In the genomic region with DNA sequence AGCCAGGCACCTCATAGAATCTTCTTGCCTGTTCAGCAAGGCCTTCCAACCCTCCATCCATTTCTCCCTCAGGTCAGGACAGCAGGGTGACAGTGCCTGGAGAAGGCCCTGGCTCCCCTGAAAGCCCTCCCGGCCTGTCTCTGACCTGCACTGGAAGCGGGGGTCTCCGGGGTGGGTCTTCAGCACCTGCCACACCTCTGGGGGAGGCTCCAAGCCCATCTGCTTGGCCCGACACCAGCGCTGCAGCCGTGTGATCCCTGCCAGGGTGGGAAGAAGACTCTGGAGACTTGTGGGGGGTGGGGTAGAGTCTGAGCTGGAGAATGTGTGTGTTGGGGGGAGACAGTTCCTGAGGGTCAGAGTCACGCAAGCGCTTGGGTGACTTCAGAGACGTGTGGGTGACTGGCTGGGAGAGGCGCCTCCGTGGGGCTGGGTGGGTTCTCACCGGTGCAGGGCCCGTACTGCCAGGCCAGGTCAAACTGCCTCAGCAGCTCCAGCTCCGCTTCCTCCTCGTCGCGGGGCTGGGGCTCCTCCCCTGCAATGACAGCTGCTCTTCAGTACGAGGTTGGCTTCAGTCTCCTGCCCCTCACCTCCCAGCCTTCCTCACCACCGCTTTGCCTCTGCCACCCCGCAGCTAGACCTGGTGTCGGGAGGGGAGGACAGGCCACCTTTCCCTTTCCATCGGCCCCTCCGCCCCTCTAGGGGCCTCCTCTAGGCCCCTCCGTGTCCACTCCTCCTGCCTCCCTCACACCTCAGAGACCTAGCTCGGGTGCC, we compare ENCODE assay signal across 7 cellular contexts. TPM values are rescaled to one million over a fixed set of nuclear protein-coding genes. Genes with fewer than 3 reads are reported as not detected.
DNase-seq lines count a peak whose midpoint lies in the region; ATAC-seq, FAIRE-seq and TF ChIP-seq lines count a peak whose summit lies in the region.

No MANE protein-coding gene starts in this region.

- ATAC-seq in HCT116 (peak; percentile 4), HG03469 (IDR thresholded peaks at IDR 0.05; ENCODE audit: unreplicated experiment) (no peak)
- ATAC-seq in activated naive CD8-positive, alpha-beta T cell treated with anti-CD3 and anti-CD28 coated beads, Interleukin-2, amount 10 ng/mL, durations not matched to agents 7 days and 5 days (ENCODE audit: low read depth): peak; percentile 60

- DNase-seq in GM12892 (ENCODE audit: insufficient read length) (no peak), HCT116 (ENCODE audit: low read depth, low spot score) (no peak), NCI-H2196 treated with DMSO at 0.1 percent for 48 hours (lab: John Stamatoyannopoulos, UW; ENCODE audit: unreplicated experiment) (peak; percentile 71), iPS DF 6.9 (ENCODE audit: low read depth, low spot score) (no peak), spleen (peak; percentile 96)
- no peak for DNase-seq in activated naive CD8-positive, alpha-beta T cell treated with anti-CD3 and anti-CD28 coated beads, Interleukin-2, amount 10 ng/mL, durations not matched to agents 7 days and 5 days

- RAD21 ChIA-PET in HCT116 (lab: Charles Lee; ENCODE audit: low non-redundant PET in 1 of 2, low total read pairs in 2 of 2, uncharacterized antibody in 2 of 2, unreplicated experiment in 2 of 2): interaction anchor here (1.6 to 6.0 kb wide), 3 partner anchors 21 to 29 kb away, joined by 7 to 76 read pairs (median 20); partner anchors contain the start of gene CLCF1 (in 1 of the 2)

- H3K27ac ChIP-seq in HCT116 (ENCODE audit: low read depth, low read length) (peak overlapping the region; percentile 95), iPS DF 6.9 (ENCODE audit: low read length) (no peak overlapping the region), spleen (peak overlapping the region; percentile 90 to 100 (median 100))

- no peak for FAIRE-seq in GM12892 (lab: Jason Lieb, UNC)

- intact Hi-C loops in HCT116 (cut with micrococcal nuclease) (loop anchor here (5.0 kb wide), 1 partner anchor 115 kb away; the partner anchor contains the start of gene TMEM134), spleen (cut with DNase I; ENCODE audit: low total_unique reads) (no loop called here)

- TF ChIP-seq RAD21 in HCT116 (IDR thresholded peaks at IDR 0.05; ENCODE audit: low read depth): no peak

- no peaks in the 10 kb centered on the region for H3K36me3 ChIP-seq in HCT116 (ENCODE audit: control insufficient read depth in 1 of 2, insufficient read depth in 2 of 2, low read length in 2 of 2)
- no peaks in the 10 kb centered on the region for H3K36me3 ChIP-seq in iPS DF 6.9 (ENCODE audit: control insufficient read depth, insufficient read depth, low read length)
- H3K36me3 ChIP-seq in spleen: peaks cover 0 to 11% (median 0%) of the 10 kb centered on the region in 6 donors

- peaks cover 10% of the 10 kb centered on the region; the same call in 1 of the 2 replicates for H3K79me2 ChIP-seq in HCT116 (ENCODE audit: insufficient read depth, low read length)

- no peaks in the 10 kb centered on the region for H3K9me3 Mint-ChIP-seq in activated naive CD8-positive, alpha-beta T cell treated with anti-CD3 and anti-CD28 coated beads, Interleukin-2, amount 10 ng/mL, durations not matched to agents 7 days and 5 days

- H3K9ac ChIP-seq in HCT116 (ENCODE audit: low read length): peak overlapping the region; percentile 84

- CTCF ChIA-PET in HCT116 (lab: Charles Lee): interaction anchor here (0.6 to 16.6 kb wide), 7 partner anchors 7 to 185 kb away, joined by 4 to 456 read pairs (median 9); partner anchors contain the start of genes CLCF1 and PPP1CA

- TF ChIP-seq CTCF in HCT116 (IDR thresholded peaks at IDR 0.05 in 2 of 3, conservative IDR thresholded peaks at IDR 0.05 in 1 of 3; ENCODE audit: borderline replicate concordance in 1 of 3, insufficient read depth in 1 of 3, low read depth in 2 of 3, low read length in 2 of 3) (no peak), spleen (IDR thresholded peaks at IDR 0.05 in 8 of 11, conservative IDR thresholded peaks at IDR 0.05 in 3 of 11) (no peak)

- H3K4me3 Mint-ChIP-seq in activated naive CD8-positive, alpha-beta T cell treated with anti-CD3 and anti-CD28 coated beads, Interleukin-2, amount 10 ng/mL, durations not matched to agents 7 days and 5 days: peak overlapping the region; percentile 98

- peak overlapping the region; percentile 93 for H3K4me2 ChIP-seq in HCT116 (ENCODE audit: low read length)

- TF ChIP-seq POLR2A in GM12892 (IDR thresholded peaks at IDR 0.05; ENCODE audit: low read depth, low read length): peak; percentile 72; the same call in 1 of the 2 replicates
- no peak for TF ChIP-seq POLR2A in HCT116 (IDR thresholded peaks at IDR 0.05; ENCODE audit: borderline replicate concordance, extremely low read depth, insufficient read depth, insufficient read length)
- no peak for TF ChIP-seq POLR2A in spleen (IDR thresholded peaks at IDR 0.05)

- TSS peak; percentile 81 for BruUV-seq in HCT116 (replicated peaks; lab: Mats Ljungman, UMichigan)

- H3K4me3 ChIP-seq in HCT116 (replicated peaks in 1 of 2; ENCODE audit: low read depth in 1 of 2, low read length in 2 of 2) (peak overlapping the region; percentile 79 to 86), iPS DF 6.9 (ENCODE audit: low read length) (peak overlapping the region; percentile 68; the same call in 1 of the 2 replicates), spleen (peak overlapping the region; percentile 33 to 78 (median 66))

- no peaks in the 10 kb centered on the region for H3K27me3 Mint-ChIP-seq in activated naive CD8-positive, alpha-beta T cell treated with anti-CD3 and anti-CD28 coated beads, Interleukin-2, amount 10 ng/mL, durations not matched to agents 7 days and 5 days

- no peaks in the 10 kb centered on the region for H3K9me3 ChIP-seq in HCT116 (ENCODE audit: control insufficient read depth in 1 of 2, insufficient read depth in 1 of 2, low read depth in 1 of 2, low read length in 2 of 2)
- H3K9me3 ChIP-seq in iPS DF 6.9 (ENCODE audit: control insufficient read depth, insufficient read depth, low read length): no peaks in the 10 kb centered on the region
- no peaks in the 10 kb centered on the region for H3K9me3 ChIP-seq in spleen

- H3K27ac Mint-ChIP-seq in activated naive CD8-positive, alpha-beta T cell treated with anti-CD3 and anti-CD28 coated beads, Interleukin-2, amount 10 ng/mL, durations not matched to agents 7 days and 5 days: peak overlapping the region; percentile 100

- H3K4me1 ChIP-seq in HCT116 (ENCODE audit: control insufficient read depth in 1 of 2, insufficient read depth in 2 of 2, low read length in 2 of 2) (peaks cover 47 to 80% of the 10 kb centered on the region in 2 experiments), iPS DF 6.9 (ENCODE audit: control insufficient read depth, insufficient read depth, low read length) (peaks cover 8% of the 10 kb centered on the region; the same call in 1 of the 2 replicates), spleen (peaks cover 80 to 97% (median 93%) of the 10 kb centered on the region in 6 donors)

- POLR2A ChIA-PET in HCT116 (lab: Charles Lee): interaction anchor here (0.9 to 8.1 kb wide), 5 partner anchors 7 to 50 kb away, joined by 3 to 210 read pairs (median 3); partner anchors contain the start of genes CLCF1 and RAD9A
- POLR2A ChIA-PET in activated naive CD8-positive, alpha-beta T cell treated with anti-CD3 and anti-CD28 coated beads, Interleukin-2, amount 10 ng/mL, durations not matched to agents 7 days and 5 days (lab: Charles Lee): interaction anchor here (0.6 to 4.8 kb wide), 36 partner anchors 8 to 223 kb away, joined by 3 to 42 read pairs (median 6); partner anchors contain the start of genes AIP, ANKRD13D, CLCF1 and GRK2

- no CpG with 5 or more reads among the region's 25 CpGs for WGBS in iPS DF 6.9 (ENCODE audit: insufficient coverage, insufficient read length)
- 10 to 23% (median 13%) methylated on average over 14 to 25 of the region's 25 CpGs for WGBS in spleen, 5 donors

- no peak overlapping the region for H2AFZ ChIP-seq in HCT116 (ENCODE audit: low read depth, low read length, poor library complexity, severe bottlenecking)

- H3K9me2 ChIP-seq in HCT116 (ENCODE audit: insufficient read depth): no peaks in the 10 kb centered on the region

- no peaks in the 10 kb centered on the region for H4K20me1 ChIP-seq in HCT116 (ENCODE audit: insufficient read depth)

- H3K27me3 ChIP-seq in HCT116 (ENCODE audit: insufficient read depth, low read length) (no peaks in the 10 kb centered on the region), iPS DF 6.9 (ENCODE audit: control insufficient read depth, insufficient read depth, low read length) (no peaks in the 10 kb centered on the region), spleen (replicated peaks in 1 of 7) (no peaks in the 10 kb centered on the region)

- H3K4me1 Mint-ChIP-seq in activated naive CD8-positive, alpha-beta T cell treated with anti-CD3 and anti-CD28 coated beads, Interleukin-2, amount 10 ng/mL, durations not matched to agents 7 days and 5 days: peaks cover 29% of the 10 kb centered on the region

- peaks cover 4% of the 10 kb centered on the region for H3K36me3 Mint-ChIP-seq in activated naive CD8-positive, alpha-beta T cell treated with anti-CD3 and anti-CD28 coated beads, Interleukin-2, amount 10 ng/mL, durations not matched to agents 7 days and 5 days

RNA-seq across cellular contexts. Expression of gene POLD4, which starts 0.6 kb away (rescaled TPM):
- 75.6 TPM for polyA plus RNA-seq in GM12892 (2012; ENCODE audit: missing spikeins)
- total RNA-seq in HCT116 (2021; ENCODE audit: unreplicated experiment) (44.2 TPM), spleen (100 to 1,000 TPM in 4 of 7 donors, 10 to 100 TPM in 3; 81.4 to 159 (median 103) TPM)
- polyA plus RNA-seq in HCT116 (2012): 101 and 113 TPM in 2 replicates
- total RNA-seq in activated naive CD8-positive, alpha-beta T cell treated with anti-CD3 and anti-CD28 coated beads, Interleukin-2, amount 10 ng/mL, durations not matched to agents 7 days and 5 days: 10 to 100 TPM; 73.2 to 78.2 TPM
- 100 to 1,000 TPM; 267 to 290 (median 279) TPM for polyA plus RNA-seq in spleen

RNA-seq across cellular contexts. Expression of gene CLCF1, which starts 20.7 kb away (rescaled TPM):
- 0.95 TPM for polyA plus RNA-seq in GM12892 (2012; ENCODE audit: missing spikeins)
- total RNA-seq in HCT116 (2021; ENCODE audit: unreplicated experiment): 12.2 TPM
- 18.3 and 20.2 TPM in 2 replicates for polyA plus RNA-seq in HCT116 (2012)
- total RNA-seq in activated naive CD8-positive, alpha-beta T cell treated with anti-CD3 and anti-CD28 coated beads, Interleukin-2, amount 10 ng/mL, durations not matched to agents 7 days and 5 days: 1 to 10 TPM; 4.3 to 4.7 TPM
- 10 to 100 TPM in 2 of 7 donors, 1 to 10 TPM in 5; 4.3 to 13.7 (median 6.7) TPM for total RNA-seq in spleen
- 1 to 10 TPM; 6.0 to 9.3 (median 9.0) TPM for polyA plus RNA-seq in spleen

RNA-seq across cellular contexts. Expression of gene RAD9A, which starts 39.1 kb away (rescaled TPM):
- 15.3 TPM for polyA plus RNA-seq in GM12892 (2012; ENCODE audit: missing spikeins)
- 49.8 TPM for total RNA-seq in HCT116 (2021; ENCODE audit: unreplicated experiment)
- 26.5 and 29.8 TPM in 2 replicates for polyA plus RNA-seq in HCT116 (2012)
- 10 to 100 TPM; 65.3 to 67.1 TPM for total RNA-seq in activated naive CD8-positive, alpha-beta T cell treated with anti-CD3 and anti-CD28 coated beads, Interleukin-2, amount 10 ng/mL, durations not matched to agents 7 days and 5 days
- 10 to 100 TPM; 21.6 to 37.5 (median 29.7) TPM for total RNA-seq in spleen
- 10 to 100 TPM; 18.2 to 44.8 (median 37.1) TPM for polyA plus RNA-seq in spleen

RNA-seq across cellular contexts. Expression of gene PPP1CA, which starts 48.9 kb away (rescaled TPM):
- 152 TPM for polyA plus RNA-seq in GM12892 (2012; ENCODE audit: missing spikeins)
- total RNA-seq in HCT116 (2021; ENCODE audit: unreplicated experiment) (238 TPM), spleen (100 to 1,000 TPM; 147 to 192 (median 157) TPM)
- 226 and 254 TPM in 2 replicates for polyA plus RNA-seq in HCT116 (2012)
- total RNA-seq in activated naive CD8-positive, alpha-beta T cell treated with anti-CD3 and anti-CD28 coated beads, Interleukin-2, amount 10 ng/mL, durations not matched to agents 7 days and 5 days: 100 to 1,000 TPM; 290 to 311 TPM
- polyA plus RNA-seq in spleen: 100 to 1,000 TPM; 152 to 207 (median 170) TPM

RNA-seq across cellular contexts. Expression of gene SSH3, which starts 49.4 kb away (rescaled TPM):
- polyA plus RNA-seq in GM12892 (2012; ENCODE audit: missing spikeins): 0.30 TPM
- total RNA-seq in HCT116 (2021; ENCODE audit: unreplicated experiment) (57.8 TPM), spleen (10 to 100 TPM; 14.6 to 31.8 (median 22.9) TPM)
- 49.4 and 55.1 TPM in 2 replicates for polyA plus RNA-seq in HCT116 (2012)
- total RNA-seq in activated naive CD8-positive, alpha-beta T cell treated with anti-CD3 and anti-CD28 coated beads, Interleukin-2, amount 10 ng/mL, durations not matched to agents 7 days and 5 days: 10 to 100 TPM; 24.6 to 27.0 TPM
- 10 to 100 TPM in 1 of 3 donors, 1 to 10 TPM in 2; 4.3 to 11.1 (median 5.9) TPM for polyA plus RNA-seq in spleen

Comparison
In these comparisons a context has a peak if more than half of its experiments do, and no peak if none do; other contexts are left out.
1. DNase-seq: peak in NCI-H2196 treated with DMSO at 0.1 percent for 48 hours (single experiment) and spleen (single experiment); none in GM12892 (single experiment), HCT116 (single experiment), activated naive CD8-positive, alpha-beta T cell treated with anti-CD3 and anti-CD28 coated beads, Interleukin-2, amount 10 ng/mL, durations not matched to agents 7 days and 5 days (single experiment) and iPS DF 6.9 (single experiment).
2. Peak in every context shown above with its lines, with median percentiles within 50 percentile points of each other: H3K4me3 ChIP-seq.